9 cellular contexts compared by ENCODE assay signal in genomic region chr3:170584585-170585007, GRCh38. TPM values are rescaled to one million over a fixed set of nuclear protein-coding genes. Genes with fewer than 3 reads are reported as not detected.
DNase-seq lines count a peak whose midpoint lies in the region; ATAC-seq and TF ChIP-seq lines count a peak whose summit lies in the region.
"Had no signal": no experiment of that assay in that cellular context is flagged by ENCODE, and none has a peak within 500 bp of the region (broad histone marks: within the 10 kb centered on the region; RNA-seq: fewer than 3 reads in every experiment).

No MANE protein-coding gene starts in this region.

- POLR2A ChIA-PET in AG04450 (lab: Yijun Ruan, JAX) = interaction anchor here (0.6 to 1.2 kb wide), 2 partner anchors 165 to 167 kb away, joined by 3 read pairs; partner anchors contain the start of gene CLDN11

- peaks cover 24% of the 10 kb centered on the region for H3K27me3 ChIP-seq in AG04450 (ENCODE audit: control insufficient read depth, insufficient read depth, low read length)
- peaks cover 17% of the 10 kb centered on the region for H3K27me3 ChIP-seq in H7 (ENCODE audit: control insufficient read depth, insufficient read depth, low read length)
- peaks cover 38% of the 10 kb centered on the region for H3K27me3 ChIP-seq in SJSA1 (replicated peaks)

- H3K9me3 ChIP-seq in AG04450 (ENCODE audit: control insufficient read depth, insufficient read depth, low read length) (no peaks in the 10 kb centered on the region; the same call in 1 of the 2 replicates), SJSA1 (replicated peaks) (no peaks in the 10 kb centered on the region)

- in situ Hi-C loops in astrocyte of the spinal cord (cut with HindIII; ENCODE audit: low sequenced_read_pairs) = no loop called here

- CTCF ChIA-PET in AG04450 (lab: Charles Lee) = interaction anchor here (0.6 to 2.3 kb wide), 4 partner anchors 85 to 268 kb away, joined by 3 to 12 read pairs (median 6); no protein-coding TSS in a partner anchor

- H3K4me3 ChIP-seq in AG04450 (ENCODE audit: low read depth, low read length) (peak overlapping the region; percentile 60), H7 (ENCODE audit: insufficient read depth, low read depth, low read length) (peak overlapping the region; percentile 51), SJSA1 (no peak overlapping the region), astrocyte of the spinal cord (ENCODE audit: low read depth, low read length) (peak overlapping the region; percentile 39), skeletal muscle cell (ENCODE audit: low read depth, low read length) (peak overlapping the region; percentile 51)

- H3K27ac ChIP-seq in AG04450 (ENCODE audit: low read depth, low read length) = no peak overlapping the region
- no peak overlapping the region for H3K27ac ChIP-seq in SJSA1

- TF ChIP-seq CTCF in AG04450 (IDR thresholded peaks at IDR 0.05; ENCODE audit: low read depth, low read length) (no peak), astrocyte of the spinal cord (IDR thresholded peaks at IDR 0.05; ENCODE audit: low read depth, low read length) (no peak)

- ATAC-seq in GM19328 (IDR thresholded peaks at IDR 0.05; ENCODE audit: unreplicated experiment) (no peak), HG02642 (IDR thresholded peaks at IDR 0.05; ENCODE audit: poor library complexity, unreplicated experiment) (no peak)

- no peaks in the 10 kb centered on the region for H3K36me3 ChIP-seq in H7 (replicated peaks; ENCODE audit: control insufficient read depth, insufficient read depth, low read length)
- no peaks in the 10 kb centered on the region for H3K36me3 ChIP-seq in SJSA1

- DNase-seq in AG04450 (ENCODE audit: low read depth, low spot score) (peak; percentile 36), H7 (peak; percentile 90), SJSA1 (ENCODE audit: low read depth in 1 of 2, low spot score in 2 of 2) (peak; percentile 50 to 66), astrocyte of the spinal cord (ENCODE audit: low read depth, low spot score) (peak; percentile 64), iPS DF 19.7 (ENCODE audit: low read depth, low spot score) (peak; percentile 72), skeletal muscle cell (ENCODE audit: low read depth) (peak; percentile 12)

- H3K4me1 ChIP-seq in SJSA1 (replicated peaks) = peaks cover 11% of the 10 kb centered on the region

RNA-seq across cellular contexts. Expression of gene SLC7A14, which starts 1.3 kb away (rescaled TPM):
- polyA plus RNA-seq in AG04450 (2011; rRNA removed) = 2.3 TPM in 2 replicates
- polyA minus RNA-seq in AG04450 (2011; rRNA and poly(A)+ RNA removed) = 3.3 and 5.0 TPM in 2 replicates
- 2.0 and 2.6 TPM in 2 replicates for total RNA-seq in H7 (2014; rRNA removed; shearing (Covaris generic))
- total RNA-seq in SJSA1 (2014; rRNA removed; shearing (Covaris generic)) = not detected in 2 replicates
- polyA plus RNA-seq: esophagus had no signal

Comparison
In these comparisons a context has a peak if more than half of its experiments do, and no peak if none do; other contexts are left out.
1. DNase-seq: peak in every context shown above with its lines; median percentile 90 in H7; 72 in iPS DF 19.7; 64 in astrocyte of the spinal cord; 58 in SJSA1; 36 in AG04450; 12 in skeletal muscle cell.